ENCODE assay signal across 18 cellular contexts in the genomic region with DNA sequence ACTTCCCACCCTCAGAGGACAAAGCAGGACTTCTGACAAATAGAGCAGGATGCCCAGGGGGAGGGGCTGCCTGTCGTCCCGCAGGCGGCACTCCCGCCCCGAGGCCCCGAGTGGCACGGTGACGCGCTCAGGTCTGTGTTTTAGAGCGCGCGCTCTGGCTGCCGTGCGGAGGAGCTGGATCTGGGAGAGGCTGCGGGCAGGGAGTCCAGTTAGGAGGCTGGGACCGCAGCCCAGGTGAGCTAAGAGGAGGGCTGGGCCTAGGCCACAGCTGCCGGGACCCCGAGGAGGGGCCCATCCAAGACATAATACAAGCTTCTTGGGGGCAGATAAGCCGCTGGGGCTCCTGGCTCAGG. TPM values are rescaled to one million over a fixed set of nuclear protein-coding genes. Genes with fewer than 3 reads are reported as not detected.
DNase-seq lines count a peak whose midpoint lies in the region; ATAC-seq and TF ChIP-seq lines count a peak whose summit lies in the region.
"Had no signal": no experiment of that assay in that cellular context is flagged by ENCODE, and none has a peak within 500 bp of the region (broad histone marks: within the 10 kb centered on the region; RNA-seq: fewer than 3 reads in every experiment).

No MANE protein-coding gene starts in this region.

- H3K36me3 ChIP-seq in GM23338 (ENCODE audit: insufficient read depth) (no peaks in the 10 kb centered on the region), lower lobe of right lung (peaks cover 23% of the 10 kb centered on the region)

- H3K27ac ChIP-seq in GM23338 (ENCODE audit: low read depth) (no peak overlapping the region), lower lobe of right lung (no peak overlapping the region)
- H3K27ac ChIP-seq: vagina had no signal

- peaks cover 4% of the 10 kb centered on the region; the same call in 1 of the 2 replicates for H4K20me1 ChIP-seq in GM23338 (replicated peaks; ENCODE audit: insufficient read depth)

- intact Hi-C loops in lower lobe of right lung (cut with DNase I) = no loop called here

- H3K4me3 ChIP-seq in GM23338 (no peak overlapping the region), lower lobe of right lung (no peak overlapping the region)
- H3K4me3 ChIP-seq: vagina had no signal

- peak; percentile 8 for DNase-seq in NCI-H748 (lab: John Stamatoyannopoulos, UW; ENCODE audit: unreplicated experiment)
- DNase-seq in NCI-H748 treated with DMSO at 0.1 percent for 48 hours (lab: John Stamatoyannopoulos, UW) = no peak
- DNase-seq in GM23338 (ENCODE audit: low spot score) = peak; percentile 30
- DNase-seq in NCI-H510A (lab: John Stamatoyannopoulos, UW) = peak; percentile 91
- DNase-seq in lower lobe of right lung = peak; percentile 51
- DNase-seq in inferior parietal cortex (ENCODE audit: extremely low spot score) = no peak
- no peak for DNase-seq in NCI-H2171 treated with DMSO at 0.1 percent for 48 hours (lab: John Stamatoyannopoulos, UW)
- DNase-seq: activated CD4-positive, alpha-beta memory T cell treated with anti-CD3 and anti-CD28 coated beads, Interleukin-2, amount 10 ng/mL, durations not matched to agents 7 days and 5 days; amniotic stem cell; Caco-2; endodermal cell; naive thymus-derived CD4-positive, alpha-beta T cell; NCI-H1048 had no signal

- no peaks in the 10 kb centered on the region for H3K9me3 Mint-ChIP-seq in GM23338
- H3K9me3 Mint-ChIP-seq: activated CD4-positive, alpha-beta memory T cell treated with anti-CD3 and anti-CD28 coated beads, Interleukin-2, amount 10 ng/mL, durations not matched to agents 7 days and 5 days; activated T-helper 1 cell treated with anti-CD3 and anti-CD28 coated beads, Interleukin-12 subunit alpha, Interleukin-12 subunit beta, Interleukin-2, Interleukin-4 antibody, amounts not matched to agents 30 ng/mL and 10 ng/mL and 1 ng/mL, durations not matched to agents 14 hours and 24 hours and 36 hours; endodermal cell; naive thymus-derived CD4-positive, alpha-beta T cell had no signal

- ATAC-seq in GM23338 (no peak), lower lobe of right lung (peak; percentile 60), GM18502 (IDR thresholded peaks at IDR 0.05; ENCODE audit: poor library complexity, unreplicated experiment) (no peak)
- ATAC-seq: naive thymus-derived CD4-positive, alpha-beta T cell had no signal

- no peak overlapping the region for H3K4me3 Mint-ChIP-seq in GM23338
- H3K4me3 Mint-ChIP-seq: activated CD4-positive, alpha-beta memory T cell treated with anti-CD3 and anti-CD28 coated beads, Interleukin-2, amount 10 ng/mL, durations not matched to agents 7 days and 5 days; activated T-helper 1 cell treated with anti-CD3 and anti-CD28 coated beads, Interleukin-12 subunit alpha, Interleukin-12 subunit beta, Interleukin-2, Interleukin-4 antibody, amounts not matched to agents 30 ng/mL and 10 ng/mL and 1 ng/mL, durations not matched to agents 14 hours and 24 hours and 36 hours; endodermal cell; naive thymus-derived CD4-positive, alpha-beta T cell had no signal

- no peak overlapping the region for H3K4me2 ChIP-seq in GM23338

- H3K4me1 Mint-ChIP-seq in GM23338 = peaks cover 49% of the 10 kb centered on the region
- H3K4me1 Mint-ChIP-seq: endodermal cell had no signal

- H2AFZ ChIP-seq in GM23338 = no peak overlapping the region

- H3K27me3 Mint-ChIP-seq in GM23338 (ENCODE audit: insufficient read depth, low read depth, poor library complexity) = peaks cover 20% of the 10 kb centered on the region

- H3K79me2 ChIP-seq in GM23338 (replicated peaks; ENCODE audit: insufficient read depth) = no peaks in the 10 kb centered on the region

- H3K27ac Mint-ChIP-seq in GM23338 = no peak overlapping the region
- H3K27ac Mint-ChIP-seq: activated CD4-positive, alpha-beta memory T cell treated with anti-CD3 and anti-CD28 coated beads, Interleukin-2, amount 10 ng/mL, durations not matched to agents 7 days and 5 days; activated T-helper 1 cell treated with anti-CD3 and anti-CD28 coated beads, Interleukin-12 subunit alpha, Interleukin-12 subunit beta, Interleukin-2, Interleukin-4 antibody, amounts not matched to agents 30 ng/mL and 10 ng/mL and 1 ng/mL, durations not matched to agents 14 hours and 24 hours and 36 hours had no signal

- H3F3A ChIP-seq in GM23338 (replicated peaks; ENCODE audit: low read depth) = no peaks in the 10 kb centered on the region

- H3K27me3 ChIP-seq in GM23338 (ENCODE audit: insufficient read depth) (peaks cover 4% of the 10 kb centered on the region; the same call in 1 of the 2 replicates), lower lobe of right lung (ENCODE audit: low read depth) (peaks cover 8% of the 10 kb centered on the region)

- H3K36me3 Mint-ChIP-seq in GM23338 (ENCODE audit: low read depth) = peaks cover 13% of the 10 kb centered on the region; the same call in 2 of the 3 replicates

- no peaks in the 10 kb centered on the region for H3K9me3 ChIP-seq in lower lobe of right lung
- H3K9me3 ChIP-seq: Caco-2, vagina had no signal

- no peaks in the 10 kb centered on the region for H3K9me2 ChIP-seq in GM23338 (ENCODE audit: insufficient read depth)

- TF ChIP-seq CTCF in GM23338 (conservative IDR thresholded peaks at IDR 0.05; ENCODE audit: low read depth in 2 of 2) (no peak), lower lobe of right lung (IDR thresholded peaks at IDR 0.05) (no peak)

- peaks cover 22% of the 10 kb centered on the region for H3K4me1 ChIP-seq in GM23338 (ENCODE audit: insufficient read depth)
- peaks cover 4% of the 10 kb centered on the region for H3K4me1 ChIP-seq in lower lobe of right lung
- H3K4me1 ChIP-seq: Caco-2, vagina had no signal

RNA-seq across cellular contexts. Expression of gene DOC2A, which starts 6.4 kb away (rescaled TPM):
- 7.5 and 10.0 TPM in 2 replicates for total RNA-seq in GM23338 (2014; rRNA removed; shearing (Covaris generic))
- 9.8 and 10.4 TPM in 2 replicates for polyA plus RNA-seq in GM23338 (2016; fragmentation: Nextera tagmentation; extraction: Ambion mirVana)
- total RNA-seq in lower lobe of right lung = 6.4 TPM
- total RNA-seq: activated CD4-positive, alpha-beta memory T cell treated with anti-CD3 and anti-CD28 coated beads, Interleukin-2, amount 10 ng/mL, durations not matched to agents 7 days and 5 days had no signal

RNA-seq across cellular contexts. Expression of gene INO80E, which starts 8.4 kb away (rescaled TPM):
- 71.0 and 92.8 TPM in 2 replicates for total RNA-seq in GM23338 (2014; rRNA removed; shearing (Covaris generic))
- 66.0 and 66.2 TPM in 2 replicates for polyA plus RNA-seq in GM23338 (2016; fragmentation: Nextera tagmentation; extraction: Ambion mirVana)
- total RNA-seq in lower lobe of right lung = 58.4 TPM

RNA-seq across cellular contexts. Expression of gene HIRIP3, which starts 9.0 kb away (rescaled TPM):
- total RNA-seq in GM23338 (2014; rRNA removed; shearing (Covaris generic)) = 10.4 and 13.4 TPM in 2 replicates
- 18.5 and 19.1 TPM in 2 replicates for polyA plus RNA-seq in GM23338 (2016; fragmentation: Nextera tagmentation; extraction: Ambion mirVana)
- total RNA-seq in lower lobe of right lung = 22.1 TPM

RNA-seq across cellular contexts. Expression of gene C16orf92, which starts 18.6 kb away (rescaled TPM):
- total RNA-seq in GM23338 (2014; rRNA removed; shearing (Covaris generic)) = not detected in 2 replicates
- 0.34 and 0.56 TPM in 2 replicates for polyA plus RNA-seq in GM23338 (2016; fragmentation: Nextera tagmentation; extraction: Ambion mirVana)
- not detected for total RNA-seq in lower lobe of right lung
- total RNA-seq: activated CD4-positive, alpha-beta memory T cell treated with anti-CD3 and anti-CD28 coated beads, Interleukin-2, amount 10 ng/mL, durations not matched to agents 7 days and 5 days; activated T-helper 1 cell treated with anti-CD3 and anti-CD28 coated beads, Interleukin-12 subunit alpha, Interleukin-12 subunit beta, Interleukin-2, Interleukin-4 antibody, amounts not matched to agents 30 ng/mL and 10 ng/mL and 1 ng/mL, durations not matched to agents 14 hours and 24 hours and 36 hours; Caco-2; endodermal cell; liver; naive thymus-derived CD4-positive, alpha-beta T cell; pulmonary artery endothelial cell; vagina had no signal
- polyA plus RNA-seq: liver; naive thymus-derived CD4-positive, alpha-beta T cell had no signal

RNA-seq across cellular contexts. Expression of gene TLCD3B, which starts 26.7 kb away (rescaled TPM):
- 28.2 and 37.4 TPM in 2 replicates for total RNA-seq in GM23338 (2014; rRNA removed; shearing (Covaris generic))
- 14.2 and 16.3 TPM in 2 replicates for polyA plus RNA-seq in GM23338 (2016; fragmentation: Nextera tagmentation; extraction: Ambion mirVana)
- not detected for total RNA-seq in lower lobe of right lung
- polyA plus RNA-seq: naive thymus-derived CD4-positive, alpha-beta T cell had no signal

Comparison
In these comparisons a context has a peak if more than half of its experiments do, and no peak if none do; other contexts are left out.
1. DNase-seq: peak in NCI-H748 (single experiment), GM23338 (single experiment), NCI-H510A (single experiment) and lower lobe of right lung (single experiment); none in NCI-H748 treated with DMSO at 0.1 percent for 48 hours (single experiment), inferior parietal cortex (single experiment) and NCI-H2171 treated with DMSO at 0.1 percent for 48 hours (single experiment).
2. ATAC-seq: peak in lower lobe of right lung (2 of 2); none in GM23338 (single experiment) and GM18502 (single experiment).